ENCODE assay signal across 19 cellular contexts in the genomic region with DNA sequence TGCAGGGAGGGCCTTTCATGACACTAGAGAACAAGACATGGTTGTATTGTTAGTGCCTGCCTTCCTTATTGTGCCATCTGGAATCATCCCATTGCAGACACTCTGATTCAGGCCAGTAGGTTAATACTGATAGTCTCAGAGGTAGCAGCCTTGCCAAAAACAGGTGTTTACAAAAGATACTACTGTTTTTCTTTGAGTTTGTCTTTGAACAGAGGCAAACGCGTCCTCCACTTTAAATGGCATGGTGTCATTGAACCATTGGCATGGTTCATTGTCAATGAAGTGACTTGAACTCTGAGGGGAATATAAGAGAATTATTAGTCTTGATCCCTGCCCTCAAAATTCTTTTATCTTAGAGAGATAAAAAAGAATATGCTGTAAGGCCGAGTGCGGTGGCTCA. TPM values are rescaled to one million over a fixed set of nuclear protein-coding genes. Genes with fewer than 3 reads are reported as not detected.
DNase-seq lines count a peak whose midpoint lies in the region; ATAC-seq lines count a peak whose summit lies in the region.
"Had no signal": no experiment of that assay in that cellular context is flagged by ENCODE, and none has a peak within 500 bp of the region (broad histone marks: within the 10 kb centered on the region; RNA-seq: fewer than 3 reads in every experiment).

No MANE protein-coding gene starts in this region.

- peaks cover 64% of the 10 kb centered on the region for H3K4me1 Mint-ChIP-seq in activated CD4-positive, alpha-beta T cell treated with anti-CD3 and anti-CD28 coated beads, Interleukin-2, amount 10 ng/mL, durations not matched to agents 7 days and 5 days
- H3K4me1 Mint-ChIP-seq in stimulated activated effector memory CD8-positive, alpha-beta T cell treated with anti-CD3 and anti-CD28 coated beads, Interleukin-12 subunit alpha, Interleukin-12 subunit beta, amount 100 ng/mL, for 72 hours = peaks cover 32% of the 10 kb centered on the region
- peaks cover 13 to 17% of the 10 kb centered on the region in 2 donors for H3K4me1 Mint-ChIP-seq in stimulated activated naive B cell treated with anti-CD40 and anti-IgM and Interleukin-4, amounts not matched to agents 10 μg/mL and 1 μg/mL and 100 μg/mL, for 72 hours

- CTCF ChIA-PET in activated CD4-positive, alpha-beta T cell treated with anti-CD3 and anti-CD28 coated beads, Interleukin-2, amount 10 ng/mL, durations not matched to agents 7 days and 5 days (lab: Charles Lee) = interaction anchor here (1.0 to 1.7 kb wide), 2 partner anchors 10 to 29 kb away, joined by 3 to 4 read pairs; no protein-coding TSS in a partner anchor

- POLR2A ChIA-PET in activated CD4-positive, alpha-beta T cell treated with anti-CD3 and anti-CD28 coated beads, Interleukin-2, amount 10 ng/mL, durations not matched to agents 7 days and 5 days (lab: Charles Lee) = no interaction called here

- H3K27ac ChIP-seq in KOPT-K1 (ENCODE audit: low read depth, low read length, poor library complexity, severe bottlenecking) = peak overlapping the region; percentile 66

- no peak overlapping the region for H3K4me3 Mint-ChIP-seq in activated CD4-positive, alpha-beta T cell treated with anti-CD3 and anti-CD28 coated beads, Interleukin-2, amount 10 ng/mL, durations not matched to agents 7 days and 5 days
- no peak overlapping the region for H3K4me3 Mint-ChIP-seq in stimulated activated effector memory CD8-positive, alpha-beta T cell treated with anti-CD3 and anti-CD28 coated beads, Interleukin-12 subunit alpha, Interleukin-12 subunit beta, amount 100 ng/mL, for 72 hours
- no peak overlapping the region for H3K4me3 Mint-ChIP-seq in stimulated activated naive B cell treated with anti-CD40 and anti-IgM and Interleukin-4, amounts not matched to agents 10 μg/mL and 1 μg/mL and 100 μg/mL, for 72 hours

- ATAC-seq in left lobe of liver = peak; percentile 39
- ATAC-seq in stimulated activated effector memory CD8-positive, alpha-beta T cell treated with anti-CD3 and anti-CD28 coated beads, Interleukin-12 subunit alpha, Interleukin-12 subunit beta, amount 100 ng/mL, for 72 hours = no peak
- ATAC-seq in stimulated activated naive B cell treated with anti-CD40 and anti-IgM and Interleukin-4, amounts not matched to agents 10 μg/mL and 1 μg/mL and 100 μg/mL, for 72 hours (replicated peaks) = no peak
- ATAC-seq: Right ventricle myocardium inferior had no signal

- DNase-seq in activated CD4-positive, alpha-beta T cell treated with anti-CD3 and anti-CD28 coated beads, Interleukin-2, amount 10 ng/mL, durations not matched to agents 7 days and 5 days = no peak
- DNase-seq in activated CD4-positive, alpha-beta T cell treated with anti-CD3 and anti-CD28 coated beads, Interleukin-2, amount 50 U/mL, for 1 hour = no peak
- DNase-seq in left lobe of liver (ENCODE audit: low spot score) (no peak), HPDE6-E6E7 (ENCODE audit: extremely low spot score) (no peak), glomerular visceral epithelial cell (ENCODE audit: extremely low spot score) (no peak)
- DNase-seq in stimulated activated effector memory CD8-positive, alpha-beta T cell treated with anti-CD3 and anti-CD28 coated beads, Interleukin-12 subunit alpha, Interleukin-12 subunit beta, amount 100 ng/mL, for 72 hours (ENCODE audit: low spot score in 2 of 2) = no peak
- DNase-seq in stimulated activated naive B cell treated with anti-CD40 and anti-IgM and Interleukin-4, amounts not matched to agents 10 μg/mL and 1 μg/mL and 100 μg/mL, for 72 hours = no peak
- DNase-seq: BE2C, IMR-90, Karpas-422, MG63, NCI-H1092, NCI-H146, NCI-H2081 had no signal

- peaks cover 25% of the 10 kb centered on the region for H3K36me3 Mint-ChIP-seq in activated CD4-positive, alpha-beta T cell treated with anti-CD3 and anti-CD28 coated beads, Interleukin-2, amount 10 ng/mL, durations not matched to agents 7 days and 5 days (ENCODE audit: low read depth)
- H3K36me3 Mint-ChIP-seq in stimulated activated effector memory CD8-positive, alpha-beta T cell treated with anti-CD3 and anti-CD28 coated beads, Interleukin-12 subunit alpha, Interleukin-12 subunit beta, amount 100 ng/mL, for 72 hours = peaks cover 12% of the 10 kb centered on the region
- H3K36me3 Mint-ChIP-seq in stimulated activated naive B cell treated with anti-CD40 and anti-IgM and Interleukin-4, amounts not matched to agents 10 μg/mL and 1 μg/mL and 100 μg/mL, for 72 hours = peaks cover 3 to 8% of the 10 kb centered on the region in 2 donors

- H3K9me3 ChIP-seq in KOPT-K1 (ENCODE audit: insufficient read depth, low read length, poor library complexity, severe bottlenecking) = no peaks in the 10 kb centered on the region
- H3K9me3 ChIP-seq: BE2C, MG63 had no signal

- peak overlapping the region; percentile 85 for H3K27ac Mint-ChIP-seq in activated CD4-positive, alpha-beta T cell treated with anti-CD3 and anti-CD28 coated beads, Interleukin-2, amount 10 ng/mL, durations not matched to agents 7 days and 5 days
- peak overlapping the region; percentile 57 for H3K27ac Mint-ChIP-seq in stimulated activated effector memory CD8-positive, alpha-beta T cell treated with anti-CD3 and anti-CD28 coated beads, Interleukin-12 subunit alpha, Interleukin-12 subunit beta, amount 100 ng/mL, for 72 hours
- no peak overlapping the region for H3K27ac Mint-ChIP-seq in stimulated activated naive B cell treated with anti-CD40 and anti-IgM and Interleukin-4, amounts not matched to agents 10 μg/mL and 1 μg/mL and 100 μg/mL, for 72 hours

- H3K36me3 ChIP-seq in KOPT-K1 (ENCODE audit: insufficient read depth, low read length) = peaks cover 3% of the 10 kb centered on the region; the same call in 1 of the 2 replicates
- H3K36me3 ChIP-seq: BE2C, MG63 had no signal

- peaks cover under 1% of the 10 kb centered on the region for H3K27me3 Mint-ChIP-seq in activated CD4-positive, alpha-beta T cell treated with anti-CD3 and anti-CD28 coated beads, Interleukin-2, amount 10 ng/mL, durations not matched to agents 7 days and 5 days
- no peaks in the 10 kb centered on the region for H3K27me3 Mint-ChIP-seq in stimulated activated naive B cell treated with anti-CD40 and anti-IgM and Interleukin-4, amounts not matched to agents 10 μg/mL and 1 μg/mL and 100 μg/mL, for 72 hours

- H3K9me3 Mint-ChIP-seq in activated CD4-positive, alpha-beta T cell treated with anti-CD3 and anti-CD28 coated beads, Interleukin-2, amount 10 ng/mL, durations not matched to agents 7 days and 5 days = peaks cover 2% of the 10 kb centered on the region
- H3K9me3 Mint-ChIP-seq in stimulated activated effector memory CD8-positive, alpha-beta T cell treated with anti-CD3 and anti-CD28 coated beads, Interleukin-12 subunit alpha, Interleukin-12 subunit beta, amount 100 ng/mL, for 72 hours = no peaks in the 10 kb centered on the region
- H3K9me3 Mint-ChIP-seq in stimulated activated naive B cell treated with anti-CD40 and anti-IgM and Interleukin-4, amounts not matched to agents 10 μg/mL and 1 μg/mL and 100 μg/mL, for 72 hours = no peaks in the 10 kb centered on the region

RNA-seq across cellular contexts. Expression of gene FNTB, which starts 4.2 kb away (rescaled TPM):
- total RNA-seq in activated CD4-positive, alpha-beta T cell treated with anti-CD3 and anti-CD28 coated beads, Interleukin-2, amount 10 ng/mL, durations not matched to agents 7 days and 5 days = 10 to 100 TPM; 16.7 to 21.4 TPM
- 9.9 TPM for total RNA-seq in left lobe of liver

RNA-seq across cellular contexts. Expression of gene RAB15, which starts 18.8 kb away (rescaled TPM):
- 1 to 10 TPM; 4.9 to 5.7 TPM for total RNA-seq in activated CD4-positive, alpha-beta T cell treated with anti-CD3 and anti-CD28 coated beads, Interleukin-2, amount 10 ng/mL, durations not matched to agents 7 days and 5 days
- total RNA-seq in left lobe of liver = 6.8 TPM

RNA-seq across cellular contexts. Expression of gene GPX2, which starts 48.4 kb away (rescaled TPM):
- not detected for total RNA-seq in activated CD4-positive, alpha-beta T cell treated with anti-CD3 and anti-CD28 coated beads, Interleukin-2, amount 10 ng/mL, durations not matched to agents 7 days and 5 days
- 292 TPM for total RNA-seq in left lobe of liver
- total RNA-seq: A172, IMR-90, NCI-H460, Right ventricle myocardium inferior, SK-MEL-5 had no signal

Comparison
In these comparisons a context has a peak if more than half of its experiments do, and no peak if none do; other contexts are left out.
1. RNA of gene GPX2, which starts 48.4 kb away (total RNA-seq): 292 TPM in left lobe of liver (single experiment); not detected in activated CD4-positive, alpha-beta T cell treated with anti-CD3 and anti-CD28 coated beads, Interleukin-2, amount 10 ng/mL, durations not matched to agents 7 days and 5 days; every median in the first group is over 100 times any median in the second.